Comparison of ENCODE assay signal across 26 cellular contexts in genomic region chr6:39021041-39021440, GRCh38. TPM values are rescaled to one million over a fixed set of nuclear protein-coding genes. Genes with fewer than 3 reads are reported as not detected.
DNase-seq lines count a peak whose midpoint lies in the region; ATAC-seq and TF ChIP-seq lines count a peak whose summit lies in the region.
"Had no signal": no experiment of that assay in that cellular context is flagged by ENCODE, and none has a peak within 500 bp of the region (broad histone marks: within the 10 kb centered on the region; RNA-seq: fewer than 3 reads in every experiment).

No MANE protein-coding gene starts in this region.

- no peaks in the 10 kb centered on the region for H3K4me1 ChIP-seq in esophagus muscularis mucosa
- no peaks in the 10 kb centered on the region for H3K4me1 ChIP-seq in PC-9 (replicated peaks; ENCODE audit: insufficient read depth)
- H3K4me1 ChIP-seq: BE2C had no signal

- H3K4me3 Mint-ChIP-seq in WTC11 (no peak overlapping the region), nephron progenitor cell (no peak overlapping the region)
- H3K4me3 Mint-ChIP-seq: CD14-positive monocyte; CD4-positive, alpha-beta memory T cell; CD4-positive, CD25-positive, alpha-beta regulatory T cell; CD8-positive, alpha-beta memory T cell had no signal

- H3K27me3 ChIP-seq in esophagus muscularis mucosa (peaks cover 0 to 4% (median 0%) of the 10 kb centered on the region in 4 donors), PC-9 (ENCODE audit: insufficient read depth, low read depth) (peaks cover 96% of the 10 kb centered on the region)
- H3K27me3 ChIP-seq: BLaER1 had no signal

- no peaks in the 10 kb centered on the region for H3K36me3 Mint-ChIP-seq in WTC11
- H3K36me3 Mint-ChIP-seq in nephron progenitor cell (ENCODE audit: low read depth), result no peaks in the 10 kb centered on the region
- H3K36me3 Mint-ChIP-seq: CD14-positive monocyte; CD4-positive, alpha-beta memory T cell; CD4-positive, CD25-positive, alpha-beta regulatory T cell; CD8-positive, alpha-beta memory T cell had no signal

- CTCF ChIA-PET in WTC11 (lab: Charles Lee), result interaction anchor here (1.2 to 1.8 kb wide), 5 partner anchors 9 to 81 kb away, joined by 3 to 9 read pairs (median 5); no protein-coding TSS in a partner anchor
- CTCF ChIA-PET in PC-9 (lab: Charles Lee), result no interaction called here

- no peak for DNase-seq in WTC11 (ENCODE audit: low spot score)
- peak; percentile 60 for DNase-seq in esophagus muscularis mucosa (ENCODE audit: extremely low spot score)
- DNase-seq in stimulated activated naive CD4-positive, alpha-beta T cell treated with Interleukin-2 at 50 U/mL for 16 hours (lab: John Stamatoyannopoulos, UW), result no peak
- DNase-seq in nephron progenitor cell, result no peak
- DNase-seq in PC-9, result no peak
- DNase-seq: 8988T; ACHN; BE2C; C1 segment of cervical spinal cord; CD4-positive, alpha-beta memory T cell; CD4-positive, CD25-positive, alpha-beta regulatory T cell; CD8-positive, alpha-beta memory T cell; COR-L47; DMS 273 treated with DMSO at 0.1 percent for 48 hours; DMS153; DMS53; DMS79; DND-41; EL; GDM1 had no signal

- POLR2A ChIA-PET in WTC11 (lab: Charles Lee), result no interaction called here
- POLR2A ChIA-PET in PC-9 (lab: Charles Lee; ENCODE audit: unreplicated experiment), result no interaction called here

- H4K20me1 ChIP-seq in PC-9 (ENCODE audit: insufficient read depth), result no peaks in the 10 kb centered on the region
- H4K20me1 ChIP-seq: BLaER1 had no signal

- peak; percentile 59 for ATAC-seq in WTC11
- ATAC-seq: GM12878 had no signal

- no peak for TF ChIP-seq POLR2A in esophagus muscularis mucosa (IDR thresholded peaks at IDR 0.05; ENCODE audit: low read depth)

- BruUV-seq in PC-9 (replicated peaks; lab: Mats Ljungman, UMichigan), result no TSS peak

- no peak overlapping the region for H3K4me2 ChIP-seq in PC-9
- H3K4me2 ChIP-seq: BLaER1 had no signal

- intact Hi-C loops in esophagus muscularis mucosa (cut with DNase I) (no loop called here), PC-9 (cut with micrococcal nuclease; ENCODE audit: unreplicated experiment) (no loop called here)

- no peak for TF ChIP-seq CTCF in WTC11 (IDR thresholded peaks at IDR 0.05)
- TF ChIP-seq CTCF in esophagus muscularis mucosa (IDR thresholded peaks at IDR 0.05), result no peak
- no peak for TF ChIP-seq CTCF in nephron progenitor cell (IDR thresholded peaks at IDR 0.05)
- TF ChIP-seq CTCF in PC-9 (conservative IDR thresholded peaks at IDR 0.05), result no peak

- no peaks in the 10 kb centered on the region for H3K9me3 ChIP-seq in esophagus muscularis mucosa
- no peaks in the 10 kb centered on the region for H3K9me3 ChIP-seq in PC-9 (ENCODE audit: insufficient read depth, low read depth)
- H3K9me3 ChIP-seq: BE2C, BLaER1 had no signal

- TF ChIP-seq EP300 in esophagus muscularis mucosa (IDR thresholded peaks at IDR 0.05), result no peak

- no peak overlapping the region for H2AFZ ChIP-seq in PC-9

- H3K27me3 Mint-ChIP-seq in WTC11 (ENCODE audit: low read depth), result no peaks in the 10 kb centered on the region; the same call in 1 of the 2 replicates
- H3K27me3 Mint-ChIP-seq in nephron progenitor cell (ENCODE audit: low read depth, poor library complexity), result peaks cover 12% of the 10 kb centered on the region
- H3K27me3 Mint-ChIP-seq: CD4-positive, CD25-positive, alpha-beta regulatory T cell had no signal

- H3K36me3 ChIP-seq in esophagus muscularis mucosa, result no peaks in the 10 kb centered on the region
- no peaks in the 10 kb centered on the region for H3K36me3 ChIP-seq in PC-9 (ENCODE audit: low read depth)
- H3K36me3 ChIP-seq: BE2C, BLaER1 had no signal

- no peaks in the 10 kb centered on the region for H3F3A ChIP-seq in PC-9 (ENCODE audit: insufficient read depth, low read depth)

- H3K9me2 ChIP-seq in PC-9 (ENCODE audit: insufficient read depth), result no peaks in the 10 kb centered on the region

- H3K27ac ChIP-seq in esophagus muscularis mucosa (replicated peaks in 1 of 4) (no peak overlapping the region), PC-9 (no peak overlapping the region)
- H3K27ac ChIP-seq: BLaER1 had no signal

- H3K4me1 Mint-ChIP-seq in WTC11 (no peaks in the 10 kb centered on the region; the same call in 1 of the 2 replicates), nephron progenitor cell (peaks cover 22% of the 10 kb centered on the region)
- H3K4me1 Mint-ChIP-seq: CD14-positive monocyte; CD4-positive, alpha-beta memory T cell; CD4-positive, CD25-positive, alpha-beta regulatory T cell; CD8-positive, alpha-beta memory T cell had no signal

- H3K27ac Mint-ChIP-seq in WTC11, result no peak overlapping the region
- H3K27ac Mint-ChIP-seq in nephron progenitor cell, result no peak overlapping the region
- H3K27ac Mint-ChIP-seq: CD4-positive, alpha-beta memory T cell; CD8-positive, alpha-beta memory T cell had no signal

- WGBS in esophagus muscularis mucosa, result 72% methylated on average over 2 of the region's 2 CpGs

- H3K79me2 ChIP-seq in PC-9 (ENCODE audit: low read depth), result no peaks in the 10 kb centered on the region

- H3K4me3 ChIP-seq in esophagus muscularis mucosa, result no peak overlapping the region
- H3K4me3 ChIP-seq in PC-9, result no peak overlapping the region
- H3K4me3 ChIP-seq: BLaER1, GM12878 had no signal

- H3K9me3 Mint-ChIP-seq in WTC11 (no peaks in the 10 kb centered on the region), nephron progenitor cell (no peaks in the 10 kb centered on the region)
- H3K9me3 Mint-ChIP-seq: CD4-positive, alpha-beta memory T cell; CD4-positive, CD25-positive, alpha-beta regulatory T cell; CD8-positive, alpha-beta memory T cell had no signal

TF ChIP-seq in WTC11, 78 proteins besides CTCF, POLR2A, EP300 and RAD21 (continues in another document):
- TF ChIP-seq CDX4 (CRISPR knock-in tag; IDR thresholded peaks at IDR 0.05; ENCODE audit: borderline replicate concordance) (no peak), ZMAT4 (CRISPR knock-in tag; IDR thresholded peaks at IDR 0.05) (no peak), CREB1 (CRISPR knock-in tag; IDR thresholded peaks at IDR 0.05) (no peak), RELA (CRISPR knock-in tag; IDR thresholded peaks at IDR 0.05; ENCODE audit: borderline replicate concordance) (no peak), ZNF317 (CRISPR knock-in tag; IDR thresholded peaks at IDR 0.05; ENCODE audit: borderline replicate concordance, low read depth) (no peak), ESRRA (CRISPR knock-in tag; IDR thresholded peaks at IDR 0.05; ENCODE audit: borderline replicate concordance) (no peak), HMGA2 (CRISPR knock-in tag; IDR thresholded peaks at IDR 0.05) (no peak), ZNF396 (CRISPR knock-in tag; IDR thresholded peaks at IDR 0.05; ENCODE audit: borderline replicate concordance) (no peak), AR (CRISPR knock-in tag; IDR thresholded peaks at IDR 0.05) (no peak), STAT6 (CRISPR knock-in tag; conservative IDR thresholded peaks at IDR 0.05; ENCODE audit: low read depth) (no peak), NR3C1 (CRISPR knock-in tag; conservative IDR thresholded peaks at IDR 0.05; ENCODE audit: low read depth) (no peak), SMAD4 (CRISPR knock-in tag; IDR thresholded peaks at IDR 0.05) (no peak)

RNA-seq across cellular contexts. Expression of gene GLP1R, which starts 27.5 kb away (rescaled TPM):
- total RNA-seq in WTC11 (2021) (1.8 to 2.2 TPM (median 2.1 TPM) in 3 replicates), esophagus muscularis mucosa (not detected), PC-9 (2021) (not detected in 2 replicates)
- total RNA-seq: A673; CD4-positive, alpha-beta memory T cell; CD4-positive, CD25-positive, alpha-beta regulatory T cell; CD8-positive, alpha-beta memory T cell; Daoy; G401; GM12878 had no signal
